ENCODE assay signal across 11 cellular contexts in genomic region chr11:34655335-34656008, GRCh38. TPM values are rescaled to one million over a fixed set of nuclear protein-coding genes. Genes with fewer than 3 reads are reported as not detected.
DNase-seq lines count a peak whose midpoint lies in the region; TF ChIP-seq lines count a peak whose summit lies in the region.
"Had no signal": no experiment of that assay in that cellular context is flagged by ENCODE, and none has a peak within 500 bp of the region (broad histone marks: within the 10 kb centered on the region; RNA-seq: fewer than 3 reads in every experiment).

No MANE protein-coding gene starts in this region.

- no peak overlapping the region for H3K4me3 ChIP-seq in thymus (ENCODE audit: low read length)

- peaks cover 15% of the 10 kb centered on the region for H3K36me3 Mint-ChIP-seq in HFFc6 (ENCODE audit: low read depth)
- no peaks in the 10 kb centered on the region for H3K36me3 Mint-ChIP-seq in glutamatergic neuron (ENCODE audit: unreplicated experiment)
- H3K36me3 Mint-ChIP-seq: IgD-negative memory B cell had no signal

- WGBS in thymus = 79% methylated on average over 2 of the region's 2 CpGs

- H3K4me3 Mint-ChIP-seq in HFFc6 (peak overlapping the region; percentile 59), glutamatergic neuron (ENCODE audit: unreplicated experiment) (no peak overlapping the region)
- H3K4me3 Mint-ChIP-seq: activated T-cell treated with anti-CD3 and anti-CD28 coated beads, Interleukin-2, amount 50 U/mL, for 4 hours; immature natural killer cell had no signal

- H3K9me3 ChIP-seq in thymus (ENCODE audit: control insufficient read depth) = no peaks in the 10 kb centered on the region

- peaks cover 60% of the 10 kb centered on the region for H3K4me1 Mint-ChIP-seq in HFFc6 (ENCODE audit: low read depth)
- H3K4me1 Mint-ChIP-seq in glutamatergic neuron (ENCODE audit: low read depth, unreplicated experiment) = no peaks in the 10 kb centered on the region

- H3K36me3 ChIP-seq in thymus (ENCODE audit: control insufficient read depth, insufficient read depth) = no peaks in the 10 kb centered on the region

- H3K27ac Mint-ChIP-seq in HFFc6 (peak overlapping the region; percentile 95), glutamatergic neuron (ENCODE audit: unreplicated experiment) (no peak overlapping the region)
- H3K27ac Mint-ChIP-seq: immature natural killer cell had no signal

- peaks cover 9% of the 10 kb centered on the region for H3K9me3 Mint-ChIP-seq in HFFc6
- no peaks in the 10 kb centered on the region for H3K9me3 Mint-ChIP-seq in glutamatergic neuron (ENCODE audit: unreplicated experiment)
- H3K9me3 Mint-ChIP-seq: activated T-cell treated with anti-CD3 and anti-CD28 coated beads, Interleukin-2, amount 50 U/mL, for 4 hours; immature natural killer cell had no signal

- peak overlapping the region; percentile 83 for H3K27ac ChIP-seq in angular gyrus (ENCODE audit: low read depth, low read length)
- H3K27ac ChIP-seq in thymus (ENCODE audit: low read depth) = peak overlapping the region; percentile 37

- no peaks in the 10 kb centered on the region; the same call in 1 of the 2 replicates for H3K27me3 Mint-ChIP-seq in HFFc6 (ENCODE audit: insufficient read depth)
- no peaks in the 10 kb centered on the region for H3K27me3 Mint-ChIP-seq in glutamatergic neuron (ENCODE audit: unreplicated experiment)

- TF ChIP-seq CTCF in HFFc6 (IDR thresholded peaks at IDR 0.05) = no peak
- no peak for TF ChIP-seq CTCF in glutamatergic neuron (IDR thresholded peaks at IDR 0.05; ENCODE audit: partially characterized antibody, unreplicated experiment)

- no peaks in the 10 kb centered on the region for H3K4me1 ChIP-seq in thymus (ENCODE audit: control insufficient read depth, insufficient read depth, low read length)

- DNase-seq in HFFc6 (peak; percentile 82), inferior parietal cortex (ENCODE audit: extremely low spot score) (peak; percentile 43), glutamatergic neuron (no peak), SIG-M5 (lab: John Stamatoyannopoulos, UW) (no peak), activated gamma-delta T cell (lab: John Stamatoyannopoulos, UW) (no peak)
- DNase-seq: activated T-cell treated with anti-CD3 and anti-CD28 coated beads, Interleukin-2, amount 50 U/mL, for 4 hours; immature natural killer cell; T-helper 1 cell had no signal

- H3K27me3 ChIP-seq in thymus (ENCODE audit: control insufficient read depth, insufficient read depth) = no peaks in the 10 kb centered on the region

RNA-seq across cellular contexts. Expression of gene EHF, which starts 34.6 kb away (rescaled TPM):
- total RNA-seq in HFFc6 (2021; fragmentation: NEBNext Ultra II Directional; extraction: Animal tissue kit (Norgen Biotek cat#: 25700)) = under 1 TPM in 1 of 6 experiments, not detected in 5; 0.09 TPM
- 2.0 TPM for polyA plus RNA-seq in thymus
- total RNA-seq in glutamatergic neuron (ENCODE audit: unreplicated experiment) = not detected
- polyA plus RNA-seq: IgD-negative memory B cell, immature natural killer cell had no signal

Comparison
In these comparisons a context has a peak if more than half of its experiments do, and no peak if none do; other contexts are left out.
1. DNase-seq: peak in HFFc6 (single experiment) and inferior parietal cortex (single experiment); none in glutamatergic neuron (single experiment), SIG-M5 (single experiment) and activated gamma-delta T cell (single experiment).